In genomic region chr15:81323559-81323943, GRCh38 we compare ENCODE assay signal across 8 cellular contexts. TPM values are rescaled to one million over a fixed set of nuclear protein-coding genes. Genes with fewer than 3 reads are reported as not detected.
DNase-seq lines count a peak whose midpoint lies in the region; ATAC-seq, FAIRE-seq and TF ChIP-seq lines count a peak whose summit lies in the region.

No MANE protein-coding gene starts in this region.

- H3K9me3 ChIP-seq in Caco-2 (no peaks in the 10 kb centered on the region), HAP-1 (no peaks in the 10 kb centered on the region), SJCRH30 (replicated peaks) (no peaks in the 10 kb centered on the region), small intestine (ENCODE audit: control insufficient read depth, low read depth) (no peaks in the 10 kb centered on the region)

- no peaks in the 10 kb centered on the region for H3K27me3 Mint-ChIP-seq in Caco-2 (ENCODE audit: insufficient read depth, unreplicated experiment)

- H3K27me3 ChIP-seq in Caco-2 (replicated peaks; ENCODE audit: control insufficient read depth, insufficient read depth, low read length): no peaks in the 10 kb centered on the region
- no peaks in the 10 kb centered on the region for H3K27me3 ChIP-seq in HAP-1 (ENCODE audit: low read depth)
- H3K27me3 ChIP-seq in SJCRH30: no peaks in the 10 kb centered on the region
- no peaks in the 10 kb centered on the region for H3K27me3 ChIP-seq in small intestine (ENCODE audit: control insufficient read depth in 2 of 2, insufficient read depth in 2 of 2, low read length in 2 of 2)

- H3K27ac ChIP-seq in SJCRH30: peak overlapping the region; percentile 19; the same call in 1 of the 2 replicates
- H3K27ac ChIP-seq in small intestine (ENCODE audit: low read depth in 1 of 2, low read length in 1 of 2): peak overlapping the region; percentile 72 to 92

- H3K36me3 ChIP-seq in Caco-2 (ENCODE audit: control insufficient read depth, insufficient read depth, low read length): no peaks in the 10 kb centered on the region
- H3K36me3 ChIP-seq in HAP-1 (replicated peaks): no peaks in the 10 kb centered on the region; the same call in 1 of the 2 replicates
- no peaks in the 10 kb centered on the region for H3K36me3 ChIP-seq in SJCRH30
- H3K36me3 ChIP-seq in small intestine (ENCODE audit: control insufficient read depth in 2 of 2, insufficient read depth in 2 of 2, low read length in 2 of 2): peaks cover 0 to 4% of the 10 kb centered on the region in 2 donors

- peak overlapping the region; percentile 90 for H3K4me3 Mint-ChIP-seq in Caco-2 (ENCODE audit: unreplicated experiment)

- H3K27ac Mint-ChIP-seq in Caco-2 (ENCODE audit: unreplicated experiment): peak overlapping the region; percentile 48

- no peak for FAIRE-seq in small intestine (lab: Jason Lieb, UNC)

- TSS peak; percentile 66 for BruUV-seq in Caco-2 (replicated peaks; lab: Mats Ljungman, UMichigan)

- in situ Hi-C loops in HAP-1 (cut with MboI; ENCODE audit: low sequenced_read_pairs): no loop called here

- POLR2A ChIA-PET in Caco-2 (lab: Charles Lee): no interaction called here

- H3K4me3 ChIP-seq in Caco-2 (ENCODE audit: low read depth, low read length) (peak overlapping the region; percentile 62), HAP-1 (peak overlapping the region; percentile 65), SJCRH30 (peak overlapping the region; percentile 75), fibroblast of villous mesenchyme (ENCODE audit: low read depth, low read length) (peak overlapping the region; percentile 95), small intestine (ENCODE audit: low read depth in 1 of 2, low read length in 2 of 2) (peak overlapping the region; percentile 86 to 91)

- TF ChIP-seq CTCF in Caco-2 (IDR thresholded peaks at IDR 0.05; ENCODE audit: insufficient read depth in 1 of 2, low read depth in 1 of 2, low read length in 1 of 2, severe bottlenecking in 1 of 2, unreplicated experiment in 1 of 2): no peak
- no peak for TF ChIP-seq CTCF in fibroblast of villous mesenchyme (IDR thresholded peaks at IDR 0.05; ENCODE audit: insufficient read depth, low read depth, low read length)

- DNase-seq in Caco-2 (no peak), HAP-1 (ENCODE audit: low spot score in 2 of 2) (no peak), SJCRH30 (no peak), fibroblast of villous mesenchyme (ENCODE audit: low read depth) (no peak), small intestine (peak; percentile 49), COR-L47 (lab: John Stamatoyannopoulos, UW) (no peak), mesenteric fat pad (ENCODE audit: low spot score) (no peak)

- 2 to 11% (median 7%) methylated on average over 4 of the region's 4 CpGs for WGBS in small intestine, 3 donors

- intact Hi-C loops in Caco-2 (cut with micrococcal nuclease; ENCODE audit: unreplicated experiment): loop anchor here (5.0 kb wide), 2 partner anchors 34 to 46 kb away; no protein-coding TSS in a partner anchor

- H3K4me1 ChIP-seq in Caco-2 (peaks cover 15% of the 10 kb centered on the region), HAP-1 (no peaks in the 10 kb centered on the region; the same call in 1 of the 2 replicates), SJCRH30 (no peaks in the 10 kb centered on the region), small intestine (ENCODE audit: control insufficient read depth in 2 of 2, insufficient read depth in 1 of 2, low read depth in 1 of 2, low read length in 1 of 2) (no peaks in the 10 kb centered on the region)

- H3K36me3 Mint-ChIP-seq in Caco-2 (ENCODE audit: insufficient read depth, unreplicated experiment): no peaks in the 10 kb centered on the region

- no peaks in the 10 kb centered on the region for H3K9me3 Mint-ChIP-seq in Caco-2 (ENCODE audit: unreplicated experiment)

- CTCF ChIA-PET in Caco-2 (lab: Charles Lee): interaction anchor here (0.6 to 1.1 kb wide), 3 partner anchors 57 to 206 kb away, joined by 3 to 7 read pairs (median 5); no protein-coding TSS in a partner anchor

- H3K4me1 Mint-ChIP-seq in Caco-2 (ENCODE audit: low read depth, unreplicated experiment): peaks cover 6% of the 10 kb centered on the region

- no peak for ATAC-seq in GM18873 (IDR thresholded peaks at IDR 0.05; ENCODE audit: low FRiP score, unreplicated experiment)

RNA-seq across cellular contexts. Expression of gene STARD5, which starts 0.4 kb away (rescaled TPM):
- total RNA-seq in Caco-2 (2022) (1.0 and 1.3 TPM in 2 replicates), fibroblast of villous mesenchyme (9.3 and 14.7 TPM in 2 replicates), mesenteric fat pad (3.3 TPM)
- 2.5 and 3.8 TPM in 2 replicates for total RNA-seq in SJCRH30 (2014; rRNA removed; shearing (Covaris generic))
- polyA plus RNA-seq in small intestine: 10 to 100 TPM in 2 of 3 donors, 1 to 10 TPM in 1; 7.8 to 21.5 (median 12.1) TPM

RNA-seq across cellular contexts. Expression of gene TMC3, which starts 50.5 kb away (rescaled TPM):
- total RNA-seq in Caco-2 (2022) (not detected in 2 replicates), fibroblast of villous mesenchyme (not detected in 2 replicates), mesenteric fat pad (not detected)
- total RNA-seq in SJCRH30 (2014; rRNA removed; shearing (Covaris generic)): 0.06 TPM in 1 of 2 replicates, not detected in the other
- under 1 TPM in 1 of 3 donors, not detected in 2; 0.25 TPM for polyA plus RNA-seq in small intestine
